ENCODE assay signal across 4 cellular contexts in the genomic region with DNA sequence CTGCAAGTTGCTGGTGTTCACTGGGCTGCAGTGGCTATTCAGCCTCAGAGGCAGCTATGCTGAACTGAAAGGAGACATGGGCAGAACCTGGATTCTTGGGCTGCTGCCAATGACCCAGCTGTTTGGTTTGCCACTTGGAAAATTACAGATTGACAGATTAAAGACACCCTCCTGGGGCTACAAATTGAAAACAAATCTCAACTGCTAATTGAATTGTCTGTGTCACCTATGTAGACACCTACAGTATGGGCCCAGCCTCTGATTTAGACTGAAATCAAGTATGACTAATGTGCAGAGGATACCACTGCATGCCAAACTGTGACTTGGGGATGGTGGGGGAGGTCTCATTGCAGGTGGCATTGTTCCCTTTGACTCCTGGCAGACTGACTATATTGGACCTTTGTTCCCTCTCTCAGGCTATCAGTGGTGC.
TF ChIP-seq lines count a peak whose summit lies in the region.

No MANE protein-coding gene starts in this region.

TF ChIP-seq in SK-N-SH, 30 proteins besides CTCF, POLR2A, EP300 and RAD21:
- 0 out of 2 replicates have a peak, but pooled peaks have one; percentile 18 for TF ChIP-seq GATA2 (CRISPR knock-in tag; IDR thresholded peaks at IDR 0.05)
- TF ChIP-seq RCOR1 (IDR thresholded peaks at IDR 0.05; ENCODE audit: low read length), result 0 out of 2 replicates have a peak, but pooled peaks have one; percentile 19
- no peak for TF ChIP-seq POLR2AphosphoS5 (IDR thresholded peaks at IDR 0.05; ENCODE audit: low read depth, low read length)

TF ChIP-seq in SK-N-SH treated with all-trans-retinoic acid at 6 μM for 48 hours, 23 proteins besides CTCF, POLR2A, EP300 and RAD21:
- no peak for TF ChIP-seq BACH2 (CRISPR knock-in tag; IDR thresholded peaks at IDR 0.05; ENCODE audit: borderline replicate concordance)
- TF ChIP-seq TCF4 (CRISPR knock-in tag; IDR thresholded peaks at IDR 0.05; ENCODE audit: borderline replicate concordance), result no peak
- TF ChIP-seq, protein P1, sequence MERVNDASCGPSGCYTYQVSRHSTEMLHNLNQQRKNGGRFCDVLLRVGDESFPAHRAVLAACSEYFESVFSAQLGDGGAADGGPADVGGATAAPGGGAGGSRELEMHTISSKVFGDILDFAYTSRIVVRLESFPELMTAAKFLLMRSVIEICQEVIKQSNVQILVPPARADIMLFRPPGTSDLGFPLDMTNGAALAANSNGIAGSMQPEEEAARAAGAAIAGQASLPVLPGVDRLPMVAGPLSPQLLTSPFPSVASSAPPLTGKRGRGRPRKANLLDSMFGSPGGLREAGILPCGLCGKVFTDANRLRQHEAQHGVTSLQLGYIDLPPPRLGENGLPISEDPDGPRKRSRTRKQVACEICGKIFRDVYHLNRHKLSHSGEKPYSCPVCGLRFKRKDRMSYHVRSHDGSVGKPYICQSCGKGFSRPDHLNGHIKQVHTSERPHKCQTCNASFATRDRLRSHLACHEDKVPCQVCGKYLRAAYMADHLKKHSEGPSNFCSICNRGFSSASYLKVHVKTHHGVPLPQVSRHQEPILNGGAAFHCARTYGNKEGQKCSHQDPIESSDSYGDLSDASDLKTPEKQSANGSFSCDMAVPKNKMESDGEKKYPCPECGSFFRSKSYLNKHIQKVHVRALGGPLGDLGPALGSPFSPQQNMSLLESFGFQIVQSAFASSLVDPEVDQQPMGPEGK (CRISPR knock-in tag; IDR thresholded peaks at IDR 0.05; ENCODE audit: borderline replicate concordance), result no peak
- TF ChIP-seq TOX (CRISPR knock-in tag; IDR thresholded peaks at IDR 0.05; ENCODE audit: borderline replicate concordance), result no peak
- TF ChIP-seq, protein P2, sequence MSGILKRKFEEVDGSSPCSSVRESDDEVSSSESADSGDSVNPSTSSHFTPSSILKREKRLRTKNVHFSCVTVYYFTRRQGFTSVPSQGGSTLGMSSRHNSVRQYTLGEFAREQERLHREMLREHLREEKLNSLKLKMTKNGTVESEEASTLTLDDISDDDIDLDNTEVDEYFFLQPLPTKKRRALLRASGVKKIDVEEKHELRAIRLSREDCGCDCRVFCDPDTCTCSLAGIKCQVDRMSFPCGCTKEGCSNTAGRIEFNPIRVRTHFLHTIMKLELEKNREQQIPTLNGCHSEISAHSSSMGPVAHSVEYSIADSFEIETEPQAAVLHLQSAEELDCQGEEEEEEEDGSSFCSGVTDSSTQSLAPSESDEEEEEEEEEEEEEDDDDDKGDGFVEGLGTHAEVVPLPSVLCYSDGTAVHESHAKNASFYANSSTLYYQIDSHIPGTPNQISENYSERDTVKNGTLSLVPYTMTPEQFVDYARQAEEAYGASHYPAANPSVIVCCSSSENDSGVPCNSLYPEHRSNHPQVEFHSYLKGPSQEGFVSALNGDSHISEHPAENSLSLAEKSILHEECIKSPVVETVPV (CRISPR knock-in tag; IDR thresholded peaks at IDR 0.05), result no peak
- no peak for TF ChIP-seq SNAI2 (CRISPR knock-in tag; IDR thresholded peaks at IDR 0.05)
- no peak for TF ChIP-seq ZFP3 (CRISPR knock-in tag; IDR thresholded peaks at IDR 0.05)
- TF ChIP-seq OSR1 (CRISPR knock-in tag; IDR thresholded peaks at IDR 0.05), result no peak
- TF ChIP-seq, protein P3, sequence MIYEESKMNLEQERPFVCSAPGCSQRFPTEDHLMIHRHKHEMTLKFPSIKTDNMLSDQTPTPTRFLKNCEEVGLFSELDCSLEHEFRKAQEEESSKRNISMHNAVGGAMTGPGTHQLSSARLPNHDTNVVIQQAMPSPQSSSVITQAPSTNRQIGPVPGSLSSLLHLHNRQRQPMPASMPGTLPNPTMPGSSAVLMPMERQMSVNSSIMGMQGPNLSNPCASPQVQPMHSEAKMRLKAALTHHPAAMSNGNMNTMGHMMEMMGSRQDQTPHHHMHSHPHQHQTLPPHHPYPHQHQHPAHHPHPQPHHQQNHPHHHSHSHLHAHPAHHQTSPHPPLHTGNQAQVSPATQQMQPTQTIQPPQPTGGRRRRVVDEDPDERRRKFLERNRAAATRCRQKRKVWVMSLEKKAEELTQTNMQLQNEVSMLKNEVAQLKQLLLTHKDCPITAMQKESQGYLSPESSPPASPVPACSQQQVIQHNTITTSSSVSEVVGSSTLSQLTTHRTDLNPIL (CRISPR knock-in tag; IDR thresholded peaks at IDR 0.05; ENCODE audit: low read depth), result no peak
- no peak for TF ChIP-seq RARB (CRISPR knock-in tag; IDR thresholded peaks at IDR 0.05)
- no peak for TF ChIP-seq PPARA (CRISPR knock-in tag; IDR thresholded peaks at IDR 0.05; ENCODE audit: borderline replicate concordance)
- no peak for TF ChIP-seq ZNF70 (CRISPR knock-in tag; IDR thresholded peaks at IDR 0.05)
- TF ChIP-seq ZNF8 (CRISPR knock-in tag; IDR thresholded peaks at IDR 0.05), result no peak
- TF ChIP-seq ZNF565 (CRISPR knock-in tag; conservative IDR thresholded peaks at IDR 0.05; ENCODE audit: low read depth), result no peak

TF ChIP-seq in K562, 482 proteins besides CTCF, POLR2A, EP300 and RAD21:
- no peak for TF ChIP-seq FOXM1 (IDR thresholded peaks at IDR 0.05; ENCODE audit: low read depth)
- TF ChIP-seq FOXM1 (CRISPR knock-in tag; IDR thresholded peaks at IDR 0.05; ENCODE audit: low read depth), result no peak
- 0 out of 2 replicates have a peak, but pooled peaks have one; percentile 12 for TF ChIP-seq NFIC (IDR thresholded peaks at IDR 0.05)
- TF ChIP-seq MYC (IDR thresholded peaks at IDR 0.05; ENCODE audit: low read depth, low read length), result no peak
- no peak for TF ChIP-seq MYC (CRISPR knock-in tag; IDR thresholded peaks at IDR 0.05; ENCODE audit: borderline replicate concordance, low read depth)
- TF ChIP-seq, protein P4, sequence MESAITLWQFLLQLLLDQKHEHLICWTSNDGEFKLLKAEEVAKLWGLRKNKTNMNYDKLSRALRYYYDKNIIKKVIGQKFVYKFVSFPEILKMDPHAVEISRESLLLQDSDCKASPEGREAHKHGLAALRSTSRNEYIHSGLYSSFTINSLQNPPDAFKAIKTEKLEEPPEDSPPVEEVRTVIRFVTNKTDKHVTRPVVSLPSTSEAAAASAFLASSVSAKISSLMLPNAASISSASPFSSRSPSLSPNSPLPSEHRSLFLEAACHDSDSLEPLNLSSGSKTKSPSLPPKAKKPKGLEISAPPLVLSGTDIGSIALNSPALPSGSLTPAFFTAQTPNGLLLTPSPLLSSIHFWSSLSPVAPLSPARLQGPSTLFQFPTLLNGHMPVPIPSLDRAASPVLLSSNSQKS (CRISPR knock-in tag; IDR thresholded peaks at IDR 0.05), result no peak

TF ChIP-seq in WTC11, 78 proteins besides CTCF, POLR2A, EP300 and RAD21:
- no peak for TF ChIP-seq GRHL2 (CRISPR knock-in tag; IDR thresholded peaks at IDR 0.05; ENCODE audit: insufficient replicate concordance, severe bottlenecking)
